In the genomic region with DNA sequence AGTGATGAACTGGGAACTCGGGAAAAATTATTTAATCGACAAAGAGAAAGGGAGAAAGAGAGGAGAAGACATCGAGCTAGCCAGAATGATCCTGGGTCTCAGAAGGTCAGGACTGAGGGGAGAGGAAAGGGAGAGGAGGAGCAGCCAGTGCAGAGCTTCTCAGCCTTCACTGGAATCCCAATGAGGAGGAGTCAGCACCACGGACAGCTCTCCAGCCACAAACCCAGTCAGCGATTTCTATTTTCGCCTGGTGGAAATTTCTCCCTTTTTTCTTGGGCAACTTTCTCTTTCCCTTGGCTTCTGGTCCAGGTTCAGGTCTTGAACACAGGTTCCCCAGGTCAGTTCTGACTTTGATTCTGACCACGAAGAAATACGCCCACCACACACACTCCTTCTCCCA, we compare ENCODE assay signal across 8 cellular contexts. TPM values are rescaled to one million over a fixed set of nuclear protein-coding genes. Genes with fewer than 3 reads are reported as not detected.
DNase-seq lines count a peak whose midpoint lies in the region; ATAC-seq, FAIRE-seq and TF ChIP-seq lines count a peak whose summit lies in the region.

No MANE protein-coding gene starts in this region.

- TF ChIP-seq CTCF in D721Med (IDR thresholded peaks at IDR 0.05; ENCODE audit: insufficient read depth, missing control alignments), result no peak

- DNase-seq in stimulated activated CD4-positive, alpha-beta T cell treated with anti-CD3 and anti-CD28 coated beads, Interleukin-4, amount 100 ng/mL, for 1 hour, result peak; percentile 7
- DNase-seq in stimulated activated CD4-positive, alpha-beta T cell treated with anti-CD3 and anti-CD28 coated beads, Interleukin-4, amount 100 ng/mL, for 24 hours, result no peak
- peak; percentile 35 for DNase-seq in activated CD8-positive, alpha-beta T cell treated with anti-CD3 and anti-CD28 coated beads, Interleukin-2, amount 10 ng/mL, durations not matched to agents 7 days and 5 days
- DNase-seq in iPS-NIHi7 (ENCODE audit: extremely low spot score), result peak; percentile 83
- DNase-seq in SIG-M5 treated with dmso at 0.1 percent for 504 hours (lab: John Stamatoyannopoulos, UW; ENCODE audit: unreplicated experiment), result no peak
- no peak for DNase-seq in D721Med (ENCODE audit: insufficient read length, low spot score)

- FAIRE-seq in D721Med (lab: Jason Lieb, UNC), result no peak

- no peak overlapping the region for H3K27ac Mint-ChIP-seq in activated CD8-positive, alpha-beta T cell treated with anti-CD3 and anti-CD28 coated beads, Interleukin-2, amount 10 ng/mL, durations not matched to agents 7 days and 5 days

- no peak for ATAC-seq in activated CD8-positive, alpha-beta T cell treated with anti-CD3 and anti-CD28 coated beads, Interleukin-2, amount 10 ng/mL, durations not matched to agents 7 days and 5 days
- ATAC-seq in GM18498 (IDR thresholded peaks at IDR 0.05; ENCODE audit: unreplicated experiment), result no peak
- ATAC-seq in GM21786 (IDR thresholded peaks at IDR 0.05; ENCODE audit: unreplicated experiment), result no peak

- peaks cover 22% of the 10 kb centered on the region for H3K27me3 Mint-ChIP-seq in activated CD8-positive, alpha-beta T cell treated with anti-CD3 and anti-CD28 coated beads, Interleukin-2, amount 10 ng/mL, durations not matched to agents 7 days and 5 days (ENCODE audit: low read depth)

- H3K4me1 Mint-ChIP-seq in activated CD8-positive, alpha-beta T cell treated with anti-CD3 and anti-CD28 coated beads, Interleukin-2, amount 10 ng/mL, durations not matched to agents 7 days and 5 days (ENCODE audit: low read depth), result no peaks in the 10 kb centered on the region

- H3K9me3 Mint-ChIP-seq in activated CD8-positive, alpha-beta T cell treated with anti-CD3 and anti-CD28 coated beads, Interleukin-2, amount 10 ng/mL, durations not matched to agents 7 days and 5 days (ENCODE audit: insufficient read depth), result peaks cover 4% of the 10 kb centered on the region

- CTCF ChIA-PET in activated CD8-positive, alpha-beta T cell treated with anti-CD3 and anti-CD28 coated beads, Interleukin-2, amount 10 ng/mL, durations not matched to agents 7 days and 5 days (lab: Charles Lee), result no interaction called here

- H3K36me3 Mint-ChIP-seq in activated CD8-positive, alpha-beta T cell treated with anti-CD3 and anti-CD28 coated beads, Interleukin-2, amount 10 ng/mL, durations not matched to agents 7 days and 5 days (ENCODE audit: low read depth), result peaks cover 3% of the 10 kb centered on the region

- no peak overlapping the region for H3K4me3 Mint-ChIP-seq in activated CD8-positive, alpha-beta T cell treated with anti-CD3 and anti-CD28 coated beads, Interleukin-2, amount 10 ng/mL, durations not matched to agents 7 days and 5 days

- POLR2A ChIA-PET in activated CD8-positive, alpha-beta T cell treated with anti-CD3 and anti-CD28 coated beads, Interleukin-2, amount 10 ng/mL, durations not matched to agents 7 days and 5 days (lab: Charles Lee), result no interaction called here

RNA-seq across cellular contexts. Expression of gene BRINP1, which starts 1.6 kb away (rescaled TPM):
- not detected for total RNA-seq in activated CD8-positive, alpha-beta T cell treated with anti-CD3 and anti-CD28 coated beads, Interleukin-2, amount 10 ng/mL, durations not matched to agents 7 days and 5 days

Comparison
In these comparisons a context has a peak if more than half of its experiments do, and no peak if none do; other contexts are left out.
1. DNase-seq: peak in stimulated activated CD4-positive, alpha-beta T cell treated with anti-CD3 and anti-CD28 coated beads, Interleukin-4, amount 100 ng/mL, for 1 hour (single experiment), activated CD8-positive, alpha-beta T cell treated with anti-CD3 and anti-CD28 coated beads, Interleukin-2, amount 10 ng/mL, durations not matched to agents 7 days and 5 days (single experiment) and iPS-NIHi7 (single experiment); none in stimulated activated CD4-positive, alpha-beta T cell treated with anti-CD3 and anti-CD28 coated beads, Interleukin-4, amount 100 ng/mL, for 24 hours (single experiment), SIG-M5 treated with dmso at 0.1 percent for 504 hours (single experiment) and D721Med (single experiment).